In the genomic region with DNA sequence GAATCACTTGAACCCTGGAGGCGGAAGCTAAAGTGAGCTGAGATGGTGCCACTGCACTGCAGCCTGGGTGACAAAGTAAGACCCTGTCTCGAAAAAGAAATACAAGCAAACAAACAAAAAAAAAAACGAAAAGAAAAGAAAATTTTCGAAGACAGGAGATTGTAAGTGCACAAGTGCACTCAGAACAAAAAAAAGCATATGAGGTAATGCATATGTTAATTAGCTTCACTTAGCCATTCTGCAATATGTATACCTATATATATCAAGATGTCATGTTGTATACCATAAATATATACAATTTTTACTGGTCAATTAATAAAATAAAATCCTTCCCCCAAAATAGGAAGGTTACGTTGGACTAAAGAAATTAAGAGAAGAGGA, we compare ENCODE assay signal across 13 cellular contexts.
DNase-seq lines count a peak whose midpoint lies in the region; ATAC-seq and TF ChIP-seq lines count a peak whose summit lies in the region.
"Had no signal": no experiment of that assay in that cellular context is flagged by ENCODE, and none has a peak within 500 bp of the region (broad histone marks: within the 10 kb centered on the region; RNA-seq: fewer than 3 reads in every experiment).

No MANE protein-coding gene starts in this region.

- H3K9ac ChIP-seq in duodenal mucosa (ENCODE audit: low read depth in 1 of 2, low read length in 2 of 2): peak overlapping the region; percentile 50 to 75

- no peak overlapping the region for H3K4me3 Mint-ChIP-seq in type B pancreatic cell
- H3K4me3 Mint-ChIP-seq: activated CD8-positive, alpha-beta T cell treated with anti-CD3 and anti-CD28 coated beads for 36 hours; stimulated activated effector memory CD8-positive, alpha-beta T cell treated with anti-CD3 and anti-CD28 coated beads, Interleukin-12 subunit alpha, Interleukin-12 subunit beta, amount 100 ng/mL, for 72 hours had no signal

- H3K9me3 ChIP-seq in Panc1 (ENCODE audit: control insufficient read depth, insufficient read depth, low read depth, low read length): no peaks in the 10 kb centered on the region
- H3K9me3 ChIP-seq in duodenal mucosa (ENCODE audit: control insufficient read depth in 1 of 2, low read length in 2 of 2): no peaks in the 10 kb centered on the region
- no peaks in the 10 kb centered on the region for H3K9me3 ChIP-seq in muscle layer of duodenum (ENCODE audit: control insufficient read depth in 1 of 2, low read length in 2 of 2)

- H3K36me3 ChIP-seq in Panc1 (ENCODE audit: control insufficient read depth, insufficient read depth, low read length): no peaks in the 10 kb centered on the region; the same call in 1 of the 2 replicates
- H3K36me3 ChIP-seq in duodenal mucosa (ENCODE audit: control insufficient read depth in 1 of 2, insufficient read depth in 2 of 2, low read length in 2 of 2): no peaks in the 10 kb centered on the region
- H3K36me3 ChIP-seq in muscle layer of duodenum (ENCODE audit: control insufficient read depth in 1 of 2, insufficient read depth in 2 of 2, low read length in 2 of 2): no peaks in the 10 kb centered on the region

- no peaks in the 10 kb centered on the region for H3K27me3 Mint-ChIP-seq in type B pancreatic cell

- TF ChIP-seq CTCF in Panc1 (IDR thresholded peaks at IDR 0.05) (no peak), type B pancreatic cell (conservative IDR thresholded peaks at IDR 0.05) (no peak)

- H3K4me1 Mint-ChIP-seq in type B pancreatic cell (ENCODE audit: unreplicated experiment): peaks cover 33% of the 10 kb centered on the region
- H3K4me1 Mint-ChIP-seq: stimulated activated effector memory CD8-positive, alpha-beta T cell treated with anti-CD3 and anti-CD28 coated beads, Interleukin-12 subunit alpha, Interleukin-12 subunit beta, amount 100 ng/mL, for 72 hours had no signal

- BruUV-seq in Panc1 (replicated peaks; lab: Mats Ljungman, UMichigan): no TSS peak

- CTCF ChIA-PET in Panc1 (lab: Charles Lee): interaction anchor here (0.6 kb wide), 1 partner anchor 90 kb away, joined by 3 read pairs; no protein-coding TSS in a partner anchor

- DNase-seq in Panc1 (ENCODE audit: low read depth, low spot score) (no peak), type B pancreatic cell (ENCODE audit: extremely low spot score, unreplicated experiment) (no peak), amniotic stem cell (lab: John Stamatoyannopoulos, UW) (no peak)
- DNase-seq: activated CD8-positive, alpha-beta T cell treated with anti-CD3 and anti-CD28 coated beads for 36 hours; activated naive CD4-positive, alpha-beta T cell treated with Interleukin-2 at 50 U/mL for 16 hours; NCI-H1436; NCI-H526; stimulated activated CD4-positive, alpha-beta T cell treated with anti-CD3 and anti-CD28 coated beads, Interleukin-1b, Interleukin-23, amount 100 ng/mL, for 48 hours had no signal

- H3K4me1 ChIP-seq in Panc1 (ENCODE audit: control insufficient read depth, insufficient read depth, low read length) (peaks cover 53% of the 10 kb centered on the region), duodenal mucosa (ENCODE audit: control insufficient read depth in 1 of 2, insufficient read depth in 2 of 2, low read length in 2 of 2) (peaks cover 32 to 34% of the 10 kb centered on the region in 2 donors), muscle layer of duodenum (ENCODE audit: control insufficient read depth in 1 of 2, insufficient read depth in 2 of 2, low read length in 2 of 2) (peaks cover 28 to 52% of the 10 kb centered on the region in 2 donors)

- peaks cover 10% of the 10 kb centered on the region for H3K36me3 Mint-ChIP-seq in type B pancreatic cell
- H3K36me3 Mint-ChIP-seq: stimulated activated effector memory CD8-positive, alpha-beta T cell treated with anti-CD3 and anti-CD28 coated beads, Interleukin-12 subunit alpha, Interleukin-12 subunit beta, amount 100 ng/mL, for 72 hours had no signal

- H3K27ac ChIP-seq in Panc1 (ENCODE audit: low read length) (peak overlapping the region; percentile 98), duodenal mucosa (ENCODE audit: low read depth, low read length) (peak overlapping the region; percentile 77), muscle layer of duodenum (ENCODE audit: low read length) (peak overlapping the region; percentile 85)

- intact Hi-C loops in Panc1 (cut with micrococcal nuclease; ENCODE audit: unreplicated experiment): loop anchor here (5.0 kb wide), 2 partner anchors 92 to 193 kb away; no protein-coding TSS in a partner anchor

- H3K9me3 Mint-ChIP-seq in type B pancreatic cell: no peaks in the 10 kb centered on the region
- H3K9me3 Mint-ChIP-seq: activated CD8-positive, alpha-beta T cell treated with anti-CD3 and anti-CD28 coated beads for 36 hours; stimulated activated effector memory CD8-positive, alpha-beta T cell treated with anti-CD3 and anti-CD28 coated beads, Interleukin-12 subunit alpha, Interleukin-12 subunit beta, amount 100 ng/mL, for 72 hours had no signal

- ATAC-seq in Panc1 (0 out of 2 replicates have a peak, but pooled peaks have one; percentile 0), HG02759 (IDR thresholded peaks at IDR 0.05; ENCODE audit: unreplicated experiment) (no peak), HG02763 (IDR thresholded peaks at IDR 0.05; ENCODE audit: unreplicated experiment) (no peak)
- ATAC-seq: activated CD8-positive, alpha-beta T cell treated with anti-CD3 and anti-CD28 coated beads for 36 hours; stimulated activated effector memory CD8-positive, alpha-beta T cell treated with anti-CD3 and anti-CD28 coated beads, Interleukin-12 subunit alpha, Interleukin-12 subunit beta, amount 100 ng/mL, for 72 hours had no signal

- peak overlapping the region; percentile 22 to 71; a peak in 3 of 4 replicates for H3K4me3 ChIP-seq in Panc1 (ENCODE audit: low read depth in 2 of 2, low read length in 2 of 2)
- peak overlapping the region; percentile 72 to 75 for H3K4me3 ChIP-seq in duodenal mucosa (ENCODE audit: low read depth in 1 of 2, low read length in 2 of 2)
- peak overlapping the region in 1 of 2 donors; percentile 60 for H3K4me3 ChIP-seq in muscle layer of duodenum (ENCODE audit: low read depth in 1 of 2, low read length in 2 of 2)

- H3K27ac Mint-ChIP-seq in type B pancreatic cell: peak overlapping the region; percentile 73
- H3K27ac Mint-ChIP-seq: activated CD8-positive, alpha-beta T cell treated with anti-CD3 and anti-CD28 coated beads for 36 hours; stimulated activated effector memory CD8-positive, alpha-beta T cell treated with anti-CD3 and anti-CD28 coated beads, Interleukin-12 subunit alpha, Interleukin-12 subunit beta, amount 100 ng/mL, for 72 hours had no signal

- in situ Hi-C loops in Panc1 (cut with HindIII; ENCODE audit: low pct_unique_long_range_greater_than_20kb, low sequenced_read_pairs): no loop called here

- POLR2A ChIA-PET in Panc1 (lab: Charles Lee): no interaction called here

- H3K27me3 ChIP-seq in Panc1 (ENCODE audit: control insufficient read depth, insufficient read depth, low read length) (no peaks in the 10 kb centered on the region), duodenal mucosa (ENCODE audit: control insufficient read depth in 1 of 2, insufficient read depth in 2 of 2, low read length in 2 of 2) (no peaks in the 10 kb centered on the region), muscle layer of duodenum (ENCODE audit: low read depth, low read length) (no peaks in the 10 kb centered on the region)
